Comparison of ENCODE assay signal across 14 cellular contexts in the genomic region with DNA sequence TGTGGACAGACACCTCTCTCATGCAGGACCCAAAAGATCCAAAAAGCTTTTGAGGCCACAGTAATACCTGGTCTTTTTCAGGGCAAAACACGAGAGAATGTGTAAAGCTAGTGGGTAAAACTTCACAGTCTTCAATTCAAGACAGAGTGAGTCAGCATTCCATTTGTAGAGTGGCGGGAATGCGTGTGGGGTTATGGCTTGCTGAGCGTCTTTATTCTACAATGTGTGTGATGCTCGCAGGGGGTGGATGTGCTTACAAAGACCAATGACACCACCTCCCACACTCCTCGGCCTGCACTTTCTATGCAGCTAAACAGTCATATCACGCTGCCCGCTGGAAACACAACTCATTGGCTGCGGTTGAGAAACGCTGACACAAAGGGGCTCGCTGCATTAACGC.
"Had no signal": no experiment of that assay in that cellular context is flagged by ENCODE, and none has a peak within 500 bp of the region (broad histone marks: within the 10 kb centered on the region; RNA-seq: fewer than 3 reads in every experiment).

No MANE protein-coding gene starts in this region.

- H3K9me3 ChIP-seq: mucosa of descending colon, psoas muscle, upper lobe of left lung had no signal

- H3K4me3 ChIP-seq: lung, mucosa of descending colon, psoas muscle, upper lobe of left lung had no signal

- H3K27me3 ChIP-seq: upper lobe of left lung had no signal

- H3K27ac ChIP-seq: psoas muscle, upper lobe of left lung had no signal

- H3K36me3 ChIP-seq: upper lobe of left lung had no signal

- DNase-seq: activated CD4-positive, alpha-beta T cell treated with anti-CD3 and anti-CD28 coated beads for 1 hour; activated CD4-positive, alpha-beta T cell treated with anti-CD3 and anti-CD28 coated beads, Interleukin-2, amount 50 U/mL, for 48 hours; activated CD8-positive, alpha-beta memory T cell treated with anti-CD3 and anti-CD28 coated beads, Interleukin-2, amount 10 ng/mL, durations not matched to agents 7 days and 5 days; activated effector memory CD4-positive, alpha-beta T cell treated with anti-CD3 and anti-CD28 coated beads, Interleukin-2, amount 50 U/mL, for 16 hours; activated naive CD8-positive, alpha-beta T cell treated with anti-CD3 and anti-CD28 coated beads for 36 hours; activated T-cell treated with anti-CD3 and anti-CD28 coated beads, Interleukin-2, amount 50 U/mL, for 24 hours; erythroblast; mucosa of descending colon; naive thymus-derived CD8-positive, alpha-beta T cell; psoas muscle; stimulated activated CD4-positive, alpha-beta T cell treated with anti-CD3 and anti-CD28 coated beads, Interleukin-2, amount 100 ng/mL, for 48 hours; T-helper 17 cell; upper lobe of left lung had no signal

- ATAC-seq: activated CD8-positive, alpha-beta memory T cell treated with anti-CD3 and anti-CD28 coated beads, Interleukin-2, amount 10 ng/mL, durations not matched to agents 7 days and 5 days; mucosa of descending colon; naive thymus-derived CD8-positive, alpha-beta T cell; psoas muscle; T-helper 17 cell had no signal

- H3K4me1 ChIP-seq: psoas muscle, upper lobe of left lung had no signal
